ENCODE assay signal across 8 cellular contexts in genomic region chr7:96436880-96437279, GRCh38.
"Had no signal": no experiment of that assay in that cellular context is flagged by ENCODE, and none has a peak within 500 bp of the region (broad histone marks: within the 10 kb centered on the region; RNA-seq: fewer than 3 reads in every experiment).

No MANE protein-coding gene starts in this region.

- H3K4me3 ChIP-seq: GM12878 had no signal

- FAIRE-seq: G401.6, GM12878, GM12891, GM12892, GM18507, GM19239 had no signal

- DNase-seq: GDM1, GF-D8 had no signal
